ENCODE assay signal across 23 cellular contexts in the genomic region with DNA sequence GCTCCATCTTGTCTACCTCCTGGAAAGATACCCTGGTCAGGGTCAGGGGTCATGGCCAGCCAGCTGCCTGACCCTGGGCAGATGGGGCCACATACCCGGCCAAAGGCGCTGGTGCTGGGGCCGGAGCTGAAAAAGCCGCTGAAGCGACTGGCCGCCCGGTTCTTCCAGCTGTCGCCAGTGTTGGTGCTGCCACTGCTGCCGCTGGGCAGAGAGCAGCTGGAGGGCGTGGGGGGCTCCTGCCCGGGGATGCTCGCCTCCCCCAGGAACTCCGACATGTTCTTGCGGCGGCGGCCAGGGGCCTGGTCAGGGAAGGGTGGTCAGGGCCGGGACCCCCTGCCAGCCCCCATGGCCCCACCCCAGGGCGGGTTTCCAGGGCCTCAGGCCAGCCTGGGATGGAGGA. TPM values are rescaled to one million over a fixed set of nuclear protein-coding genes. Genes with fewer than 3 reads are reported as not detected.
"Had no signal": no experiment of that assay in that cellular context is flagged by ENCODE, and none has a peak within 500 bp of the region (broad histone marks: within the 10 kb centered on the region; RNA-seq: fewer than 3 reads in every experiment).

No MANE protein-coding gene starts in this region.

- H3K27me3 Mint-ChIP-seq: activated CD4-positive, alpha-beta T cell treated with anti-CD3 and anti-CD28 coated beads for 36 hours; activated CD8-positive, alpha-beta T cell treated with anti-CD3 and anti-CD28 coated beads for 36 hours; central memory CD8-positive, alpha-beta T cell had no signal

- H3K27ac Mint-ChIP-seq: activated CD4-positive, alpha-beta T cell treated with anti-CD3 and anti-CD28 coated beads for 36 hours; activated CD8-positive, alpha-beta T cell treated with anti-CD3 and anti-CD28 coated beads for 36 hours; activated T-cell treated with anti-CD3 and anti-CD28 coated beads, Interleukin-2, amount 50 U/mL, for 72 hours; activated T-helper 2 cell treated with anti-CD3 and anti-CD28 coated beads, Interferon-gamma antibody, Interleukin-2, Interleukin-4, amounts not matched to agents 10 μg/mL and 5 μg/mL and 100 μg/mL, durations not matched to agents 14 hours and 24 hours and 36 hours had no signal

- H3K4me3 Mint-ChIP-seq: activated CD4-positive, alpha-beta T cell treated with anti-CD3 and anti-CD28 coated beads for 36 hours; activated CD8-positive, alpha-beta T cell treated with anti-CD3 and anti-CD28 coated beads for 36 hours; activated T-cell treated with anti-CD3 and anti-CD28 coated beads, Interleukin-2, amount 50 U/mL, for 72 hours; central memory CD8-positive, alpha-beta T cell had no signal

- H3K36me3 ChIP-seq: SJCRH30 had no signal

- H3K9me3 ChIP-seq: SJCRH30, SK-N-SH had no signal

- H3K4me3 ChIP-seq: SJCRH30 had no signal

- FAIRE-seq: bronchial epithelial cell had no signal

- ATAC-seq: activated CD4-positive, alpha-beta T cell treated with anti-CD3 and anti-CD28 coated beads for 36 hours; activated CD8-positive, alpha-beta T cell treated with anti-CD3 and anti-CD28 coated beads for 36 hours; activated T-cell treated with anti-CD3 and anti-CD28 coated beads, Interleukin-2, amount 50 U/mL, for 72 hours had no signal

- DNase-seq: activated CD8-positive, alpha-beta memory T cell treated with anti-CD3 and anti-CD28 coated beads, Interleukin-2, amount 50 U/mL, for 4 hours; activated CD8-positive, alpha-beta T cell treated with anti-CD3 and anti-CD28 coated beads for 36 hours; activated gamma-delta T cell treated with Interleukin-2 at 50 U/mL for 16 hours; activated naive CD4-positive, alpha-beta T cell treated with anti-CD3 and anti-CD28 coated beads, Interleukin-2, amount 50 U/mL, for 16 hours; activated T-cell treated with anti-CD3 and anti-CD28 coated beads, Interleukin-2, amount 50 U/mL, for 72 hours; aorta; NCI-H1105 treated with DMSO at 0.1 percent for 48 hours; NCI-H146; NCI-H187 treated with DMSO at 0.1 percent for 48 hours; NCI-H345; NCI-H510A; NCI-H82; Right ventricle myocardium superior; RPMI8226; SJCRH30; SK-N-SH; T-helper 1 cell had no signal

- H3K27ac ChIP-seq: SJCRH30, VCaP had no signal

- H3K9ac ChIP-seq: SK-N-SH had no signal

- H3K27me3 ChIP-seq: SJCRH30 had no signal

- H3K9me3 Mint-ChIP-seq: activated CD8-positive, alpha-beta T cell treated with anti-CD3 and anti-CD28 coated beads for 36 hours; activated T-cell treated with anti-CD3 and anti-CD28 coated beads, Interleukin-2, amount 50 U/mL, for 72 hours; activated T-helper 2 cell treated with anti-CD3 and anti-CD28 coated beads, Interferon-gamma antibody, Interleukin-2, Interleukin-4, amounts not matched to agents 10 μg/mL and 5 μg/mL and 100 μg/mL, durations not matched to agents 14 hours and 24 hours and 36 hours; central memory CD8-positive, alpha-beta T cell had no signal

- H3K4me1 ChIP-seq: SJCRH30 had no signal

RNA-seq across cellular contexts. Expression of a gene that starts 48.6 kb away (rescaled TPM):
- total RNA-seq: OCI-LY7 had no signal

RNA-seq across cellular contexts. Expression of a gene that starts 53.4 kb away (rescaled TPM):
- total RNA-seq: OCI-LY7, Right ventricle myocardium superior, SJCRH30 had no signal
